19 cellular contexts compared by ENCODE assay signal in genomic region chr21:36127977-36128376, GRCh38. TPM values are rescaled to one million over a fixed set of nuclear protein-coding genes. Genes with fewer than 3 reads are reported as not detected.
DNase-seq lines count a peak whose midpoint lies in the region; ATAC-seq and TF ChIP-seq lines count a peak whose summit lies in the region.
"Had no signal": no experiment of that assay in that cellular context is flagged by ENCODE, and none has a peak within 500 bp of the region (broad histone marks: within the 10 kb centered on the region; RNA-seq: fewer than 3 reads in every experiment).

No MANE protein-coding gene starts in this region.

- intact Hi-C loops in CD8-positive, alpha-beta T cell (cut with DNase I, micrococcal nuclease), result no loop called here

- peak overlapping the region; percentile 26 for H3K4me3 Mint-ChIP-seq in CD8-positive, alpha-beta T cell
- peak overlapping the region in 2 of 4 donors; percentile 66 to 88 for H3K4me3 Mint-ChIP-seq in IgD-negative memory B cell
- no peak overlapping the region for H3K4me3 Mint-ChIP-seq in chondrocyte (ENCODE audit: unreplicated experiment)
- H3K4me3 Mint-ChIP-seq: mesothelial cell of epicardium had no signal

- H3K9me3 ChIP-seq in CD8-positive, alpha-beta T cell (ENCODE audit: low read length), result no peaks in the 10 kb centered on the region
- H3K9me3 ChIP-seq in esophagus (ENCODE audit: control insufficient read depth in 2 of 2, insufficient read depth in 1 of 2, low read depth in 1 of 2, low read length in 1 of 2) (no peaks in the 10 kb centered on the region), right atrium auricular region (no peaks in the 10 kb centered on the region)
- H3K9me3 ChIP-seq: heart right ventricle, SK-N-SH had no signal

- H3K9me3 Mint-ChIP-seq in CD8-positive, alpha-beta T cell, result no peaks in the 10 kb centered on the region
- H3K9me3 Mint-ChIP-seq in IgD-negative memory B cell (no peaks in the 10 kb centered on the region), chondrocyte (ENCODE audit: low read depth) (no peaks in the 10 kb centered on the region)
- H3K9me3 Mint-ChIP-seq: mesothelial cell of epicardium had no signal

- no peak overlapping the region for H3K27ac Mint-ChIP-seq in CD8-positive, alpha-beta T cell
- H3K27ac Mint-ChIP-seq in IgD-negative memory B cell (peak overlapping the region in 2 of 3 donors; percentile 13 to 67), chondrocyte (ENCODE audit: unreplicated experiment) (no peak overlapping the region)
- H3K27ac Mint-ChIP-seq: mesothelial cell of epicardium had no signal

- TF ChIP-seq CTCF in CD8-positive, alpha-beta T cell (IDR thresholded peaks at IDR 0.05), result no peak
- TF ChIP-seq CTCF in retinal pigment epithelial cell (conservative IDR thresholded peaks at IDR 0.05; ENCODE audit: low read depth, low read length) (peak; percentile 0), chondrocyte (IDR thresholded peaks at IDR 0.05) (no peak), right atrium auricular region (IDR thresholded peaks at IDR 0.05) (no peak)

- H3K4me1 ChIP-seq in CD8-positive, alpha-beta T cell (ENCODE audit: insufficient read depth, low read length), result peaks cover 4% of the 10 kb centered on the region
- H3K4me1 ChIP-seq in esophagus (ENCODE audit: control insufficient read depth in 2 of 2, insufficient read depth in 2 of 2, low read length in 1 of 2), result peaks cover 0 to 11% of the 10 kb centered on the region in 2 donors
- peaks cover 0 to 17% of the 10 kb centered on the region in 2 donors for H3K4me1 ChIP-seq in right atrium auricular region

- H3K4me3 ChIP-seq in CD8-positive, alpha-beta T cell (ENCODE audit: low read depth, low read length), result no peak overlapping the region
- no peak overlapping the region for H3K4me3 ChIP-seq in esophagus (ENCODE audit: low read depth in 1 of 2, low read length in 2 of 2)
- H3K4me3 ChIP-seq in retinal pigment epithelial cell (ENCODE audit: low read length), result no peak overlapping the region
- no peak overlapping the region for H3K4me3 ChIP-seq in right atrium auricular region
- H3K4me3 ChIP-seq: GM12878, heart right ventricle had no signal

- WGBS in esophagus, 2 donors, result 69 to 75% methylated on average over 5 of the region's 5 CpGs

- POLR2A ChIA-PET in CD8-positive, alpha-beta T cell (lab: Charles Lee), result no interaction called here

- no peaks in the 10 kb centered on the region for H3K36me3 ChIP-seq in CD8-positive, alpha-beta T cell (ENCODE audit: insufficient read depth, low read length)
- H3K36me3 ChIP-seq in esophagus (ENCODE audit: control insufficient read depth in 2 of 2, insufficient read depth in 2 of 2, low read length in 1 of 2) (no peaks in the 10 kb centered on the region), right atrium auricular region (no peaks in the 10 kb centered on the region)
- H3K36me3 ChIP-seq: heart right ventricle had no signal

- H3K27me3 Mint-ChIP-seq in CD8-positive, alpha-beta T cell (ENCODE audit: low read depth), result no peaks in the 10 kb centered on the region
- H3K27me3 Mint-ChIP-seq in IgD-negative memory B cell (peaks cover 6% of the 10 kb centered on the region), chondrocyte (ENCODE audit: low read depth) (no peaks in the 10 kb centered on the region)

- no peaks in the 10 kb centered on the region for H3K27me3 ChIP-seq in CD8-positive, alpha-beta T cell (ENCODE audit: insufficient read depth, low read length)
- H3K27me3 ChIP-seq in esophagus (ENCODE audit: control insufficient read depth in 1 of 2, insufficient read depth in 2 of 2, low read length in 2 of 2) (no peaks in the 10 kb centered on the region), right atrium auricular region (no peaks in the 10 kb centered on the region)
- H3K27me3 ChIP-seq: heart right ventricle had no signal

- CTCF ChIA-PET in CD8-positive, alpha-beta T cell (lab: Charles Lee), result interaction anchor here (1.1 to 3.5 kb wide), 3 partner anchors 13 to 64 kb away, joined by 4 to 23 read pairs (median 5); no protein-coding TSS in a partner anchor

- H3K4me1 Mint-ChIP-seq in CD8-positive, alpha-beta T cell (ENCODE audit: low read depth), result peaks cover 22% of the 10 kb centered on the region
- peaks cover 15 to 21% (median 18%) of the 10 kb centered on the region in 3 donors for H3K4me1 Mint-ChIP-seq in IgD-negative memory B cell
- H3K4me1 Mint-ChIP-seq in chondrocyte (ENCODE audit: low read depth), result peaks cover 13% of the 10 kb centered on the region

- H3K27ac ChIP-seq in CD8-positive, alpha-beta T cell (ENCODE audit: low read depth, low read length), result no peak overlapping the region
- H3K27ac ChIP-seq in esophagus (ENCODE audit: low read depth in 2 of 2, low read length in 1 of 2) (peak overlapping the region; percentile 1 to 98), right atrium auricular region (no peak overlapping the region)
- H3K27ac ChIP-seq: heart right ventricle had no signal

- DNase-seq in CD8-positive, alpha-beta T cell, result no peak
- DNase-seq in retinal pigment epithelial cell (ENCODE audit: low read depth) (no peak), DMS 273 (lab: John Stamatoyannopoulos, UW; ENCODE audit: unreplicated experiment) (no peak), chondrocyte (ENCODE audit: low spot score) (no peak), right atrium auricular region (ENCODE audit: low spot score) (no peak)
- DNase-seq: activated CD4-positive, alpha-beta T cell treated with anti-CD3 and anti-CD28 coated beads, Interleukin-2, amount 50 U/mL, for 48 hours; cortex of kidney; DMS79; heart right ventricle; left colon; NCI-H1105; NCI-H510A treated with DMSO at 0.1 percent for 48 hours; posterior cingulate gyrus; SK-N-SH had no signal

- ATAC-seq in CD8-positive, alpha-beta T cell, result no peak
- ATAC-seq: GM12878, heart right ventricle, left colon had no signal

- no peaks in the 10 kb centered on the region for H3K36me3 Mint-ChIP-seq in CD8-positive, alpha-beta T cell
- H3K36me3 Mint-ChIP-seq in IgD-negative memory B cell (no peaks in the 10 kb centered on the region), chondrocyte (ENCODE audit: low read depth) (no peaks in the 10 kb centered on the region)
- H3K36me3 Mint-ChIP-seq: mesothelial cell of epicardium had no signal

RNA-seq across cellular contexts. Expression of gene CBR3, which starts 6.9 kb away (rescaled TPM):
- total RNA-seq in CD8-positive, alpha-beta T cell, result 1 to 10 TPM; 1.8 to 2.9 TPM
- 23.7 TPM for polyA plus RNA-seq in IgD-negative memory B cell
- 10 to 100 TPM; 55.8 to 77.1 TPM for polyA plus RNA-seq in esophagus
- 3.4 to 7.4 TPM (median 3.5 TPM) in 3 replicates for total RNA-seq in chondrocyte
- 1 to 10 TPM; 1.8 to 8.2 TPM for total RNA-seq in right atrium auricular region
- polyA plus RNA-seq: neural cell had no signal

RNA-seq across cellular contexts. Expression of gene DOP1B, which starts 28.6 kb away (rescaled TPM):
- total RNA-seq in CD8-positive, alpha-beta T cell, result 10 to 100 TPM in 1 of 2 experiments, 1 to 10 TPM in 1; 9.4 to 12.1 TPM
- 31.9 TPM for polyA plus RNA-seq in IgD-negative memory B cell
- polyA plus RNA-seq in esophagus, result 10 to 100 TPM in 1 of 2 donors, 1 to 10 TPM in 1; 9.2 to 13.2 TPM
- total RNA-seq in chondrocyte, result 17.1 to 23.1 TPM (median 17.8 TPM) in 3 replicates
- total RNA-seq in right atrium auricular region, result 1 to 10 TPM; 4.0 to 4.9 TPM

RNA-seq across cellular contexts. Expression of gene CBR1, which starts 58.2 kb away (rescaled TPM):
- 1 to 10 TPM; 4.5 to 5.0 TPM for total RNA-seq in CD8-positive, alpha-beta T cell
- 42.3 TPM for polyA plus RNA-seq in IgD-negative memory B cell
- 100 to 1,000 TPM; 102 to 207 TPM for polyA plus RNA-seq in esophagus
- 17.6 to 23.6 TPM (median 19.7 TPM) in 3 replicates for total RNA-seq in chondrocyte
- 100 to 1,000 TPM in 1 of 2 donors, 10 to 100 TPM in 1; 60.7 to 101 TPM for total RNA-seq in right atrium auricular region

Comparison
In these comparisons a context has a peak if more than half of its experiments do, and no peak if none do; other contexts are left out.
1. H3K27ac ChIP-seq: peak in esophagus (2 of 2); none in CD8-positive, alpha-beta T cell (single experiment) and right atrium auricular region (0 of 2).
2. H3K27ac Mint-ChIP-seq: peak in IgD-negative memory B cell (2 of 3); none in CD8-positive, alpha-beta T cell (single experiment) and chondrocyte (single experiment).